9 cellular contexts compared by ENCODE assay signal in the genomic region with DNA sequence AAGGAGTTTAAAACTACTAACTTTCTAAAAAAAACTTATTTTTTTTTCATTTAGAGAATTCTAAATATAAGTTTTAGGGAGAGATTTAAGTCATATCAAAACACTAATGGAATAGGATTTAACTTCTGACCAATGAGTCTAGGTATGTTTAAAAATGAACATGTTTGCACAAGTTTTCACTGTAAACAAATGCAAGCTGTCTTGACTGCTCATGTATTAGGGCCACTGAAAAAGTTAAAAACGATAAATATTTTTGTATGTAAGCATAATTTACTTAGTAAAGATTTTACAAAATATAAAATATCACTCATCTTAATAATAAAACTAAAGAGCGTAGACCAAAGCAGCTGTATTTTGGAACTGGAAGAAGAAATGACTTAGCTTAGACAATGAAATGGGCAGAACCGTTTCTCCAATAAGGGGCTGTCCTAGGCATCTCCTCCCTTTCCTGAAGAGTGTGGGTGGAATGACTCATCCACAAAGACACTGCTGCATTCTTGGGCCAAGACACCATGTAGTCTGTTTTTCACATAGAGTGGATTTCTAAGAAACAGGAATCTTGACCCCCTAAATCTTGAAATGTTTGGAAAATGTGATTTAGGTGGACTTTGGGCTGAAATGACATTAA.
DNase-seq lines count a peak whose midpoint lies in the region; ATAC-seq and FAIRE-seq lines count a peak whose summit lies in the region.
"Had no signal": no experiment of that assay in that cellular context is flagged by ENCODE, and none has a peak within 500 bp of the region (broad histone marks: within the 10 kb centered on the region; RNA-seq: fewer than 3 reads in every experiment).

No MANE protein-coding gene starts in this region.

- ATAC-seq in sciatic nerve, result peak; percentile 94
- no peak for ATAC-seq in effector memory CD8-positive, alpha-beta T cell (replicated peaks)
- ATAC-seq in HG03439 (IDR thresholded peaks at IDR 0.05; ENCODE audit: unreplicated experiment), result no peak
- ATAC-seq in HG03095 (IDR thresholded peaks at IDR 0.05; ENCODE audit: unreplicated experiment), result no peak

- peak; percentile 83 for FAIRE-seq in frontal cortex (lab: Jason Lieb, UNC)

- no peaks in the 10 kb centered on the region for H3K9me3 Mint-ChIP-seq in effector memory CD8-positive, alpha-beta T cell

- no peaks in the 10 kb centered on the region for H3K36me3 Mint-ChIP-seq in effector memory CD8-positive, alpha-beta T cell (ENCODE audit: insufficient read depth)

- no peak overlapping the region for H3K27ac Mint-ChIP-seq in effector memory CD8-positive, alpha-beta T cell

- peak; percentile 57 for DNase-seq in GM04504 (ENCODE audit: low read depth)
- DNase-seq in SW 1271 (lab: John Stamatoyannopoulos, UW), result peak; percentile 10 to 41
- no peak for DNase-seq in frontal cortex (ENCODE audit: low spot score in 2 of 2)
- DNase-seq in sciatic nerve (ENCODE audit: low spot score), result no peak
- no peak for DNase-seq in effector memory CD8-positive, alpha-beta T cell
- DNase-seq in NCI-H146 (lab: John Stamatoyannopoulos, UW), result no peak
- DNase-seq: stimulated activated CD4-positive, alpha-beta T cell treated with anti-CD3 and anti-CD28 coated beads, Interleukin-2, amount 100 ng/mL, for 24 hours had no signal

- H3K4me1 Mint-ChIP-seq in effector memory CD8-positive, alpha-beta T cell (ENCODE audit: low read depth in 2 of 2), result no peaks in the 10 kb centered on the region

- H3K4me3 Mint-ChIP-seq in effector memory CD8-positive, alpha-beta T cell, result no peak overlapping the region

- peaks cover 8 to 17% of the 10 kb centered on the region in 2 donors for H3K27me3 Mint-ChIP-seq in effector memory CD8-positive, alpha-beta T cell

- intact Hi-C loops in sciatic nerve (cut with DNase I), result no loop called here

Comparison
In these comparisons a context has a peak if more than half of its experiments do, and no peak if none do; other contexts are left out.
1. DNase-seq: peak in GM04504 (single experiment) and SW 1271 (2 of 2); none in frontal cortex (0 of 2), sciatic nerve (single experiment), effector memory CD8-positive, alpha-beta T cell (0 of 3) and NCI-H146 (single experiment).